ENCODE assay signal across 8 cellular contexts in the genomic region with DNA sequence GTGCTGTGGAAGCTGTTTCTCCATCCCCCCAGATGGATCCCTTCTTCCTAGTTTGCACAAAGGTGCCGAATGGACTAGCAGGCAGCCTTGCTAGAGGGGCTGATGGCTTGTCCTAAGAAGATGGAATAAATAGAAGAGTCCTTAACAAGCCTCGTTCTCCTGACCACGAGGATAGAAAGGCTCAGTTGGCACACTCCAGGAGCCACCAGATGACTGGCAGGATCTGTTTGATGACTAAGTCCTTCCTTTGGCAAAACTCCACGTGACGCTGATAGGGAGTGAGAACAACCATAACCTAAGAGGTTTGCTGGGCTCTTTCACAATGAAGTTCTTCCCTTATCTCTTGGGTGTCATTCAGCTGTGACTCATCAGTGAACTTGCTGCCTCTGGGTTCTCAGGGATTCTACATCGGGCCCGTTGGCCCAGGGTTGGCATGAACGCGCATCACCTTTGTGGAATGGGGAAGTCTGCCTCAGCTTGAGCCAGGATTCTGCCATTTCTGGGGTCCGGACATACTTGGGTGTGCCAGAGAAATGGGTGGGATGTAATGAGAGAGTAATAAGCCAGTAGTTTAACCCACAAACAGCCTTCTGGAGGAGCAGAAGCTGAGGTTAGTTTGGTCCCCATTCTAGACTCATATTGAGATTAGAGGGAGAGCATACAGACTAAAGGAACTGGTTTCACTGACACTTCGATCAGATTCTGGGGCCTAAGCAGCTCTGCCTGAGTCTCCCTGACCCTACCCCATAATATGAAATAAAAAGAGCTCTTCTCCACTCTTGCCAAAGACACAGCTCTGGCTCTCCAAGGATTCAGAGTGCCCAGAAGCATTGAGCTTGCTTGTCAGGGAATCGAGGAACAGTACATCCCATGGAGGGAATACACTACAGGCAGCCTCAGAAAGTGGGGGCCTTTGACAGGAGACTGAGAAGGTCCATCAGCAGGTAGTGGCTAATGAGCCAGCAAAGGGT. TPM values are rescaled to one million over a fixed set of nuclear protein-coding genes. Genes with fewer than 3 reads are reported as not detected.
DNase-seq lines count a peak whose midpoint lies in the region; ATAC-seq and TF ChIP-seq lines count a peak whose summit lies in the region.

No MANE protein-coding gene starts in this region.

- H3K36me3 Mint-ChIP-seq in naive thymus-derived CD4-positive, alpha-beta T cell, result peaks cover 0 to 2% (median 0%) of the 10 kb centered on the region in 5 donors

- peaks cover 0 to 5% (median 0%) of the 10 kb centered on the region in 5 donors for H3K27me3 Mint-ChIP-seq in naive thymus-derived CD4-positive, alpha-beta T cell

- H3K4me1 Mint-ChIP-seq in naive thymus-derived CD4-positive, alpha-beta T cell, result peaks cover 3 to 18% (median 6%) of the 10 kb centered on the region in 7 donors

- peak overlapping the region in 1 of 9 donors; percentile 46 for H3K27ac Mint-ChIP-seq in naive thymus-derived CD4-positive, alpha-beta T cell

- H3K9me3 Mint-ChIP-seq in naive thymus-derived CD4-positive, alpha-beta T cell, result peaks cover 0 to 14% (median 0%) of the 10 kb centered on the region in 11 donors

- no peaks in the 10 kb centered on the region for H3K36me3 ChIP-seq in BE2C
- no peaks in the 10 kb centered on the region for H3K36me3 ChIP-seq in naive thymus-derived CD4-positive, alpha-beta T cell (ENCODE audit: control insufficient read depth in 2 of 3, insufficient read depth in 3 of 3, low read length in 3 of 3)

- no peak overlapping the region for H3K4me3 ChIP-seq in BE2C (ENCODE audit: low read depth, low read length)
- no peak overlapping the region for H3K4me3 ChIP-seq in dorsolateral prefrontal cortex
- H3K4me3 ChIP-seq in naive thymus-derived CD4-positive, alpha-beta T cell (ENCODE audit: low read length), result no peak overlapping the region

- H3K4me3 Mint-ChIP-seq in naive thymus-derived CD4-positive, alpha-beta T cell, result peak overlapping the region in 5 of 10 donors; percentile 29 to 78 (median 54)

- H3K27me3 ChIP-seq in BE2C (peaks cover 6% of the 10 kb centered on the region), dorsolateral prefrontal cortex (no peaks in the 10 kb centered on the region)
- peaks cover 0 to 3% of the 10 kb centered on the region in 2 donors for H3K27me3 ChIP-seq in naive thymus-derived CD4-positive, alpha-beta T cell (ENCODE audit: control insufficient read depth in 2 of 2, insufficient read depth in 2 of 2, low read length in 2 of 2)

- no peak for TF ChIP-seq CTCF in BE2C (IDR thresholded peaks at IDR 0.05; ENCODE audit: low read depth, low read length)
- TF ChIP-seq CTCF in dorsolateral prefrontal cortex (IDR thresholded peaks at IDR 0.05 in 54 of 56, conservative IDR thresholded peaks at IDR 0.05 in 2 of 56; ENCODE audit: low read depth in 1 of 56, partially characterized antibody in 56 of 56), result no peak

- CTCF ChIA-PET in naive thymus-derived CD4-positive, alpha-beta T cell (lab: Charles Lee), result interaction anchor here (0.6 to 0.9 kb wide), 2 partner anchors 11 to 25 kb away, joined by 3 read pairs; no protein-coding TSS in a partner anchor

- intact Hi-C loops in dorsolateral prefrontal cortex (cut with DNase I), result no loop called here
- intact Hi-C loops in naive thymus-derived CD4-positive, alpha-beta T cell (cut with micrococcal nuclease), result no loop called here

- DNase-seq in BE2C (peak; percentile 84), M059J (ENCODE audit: low read depth) (peak; percentile 100), dorsolateral prefrontal cortex (peak in 3 of 10 donors; percentile 23 to 69 (median 57)), NCI-H2081 (lab: John Stamatoyannopoulos, UW) (no peak), NCI-H187 (lab: John Stamatoyannopoulos, UW) (no peak), D341Med (ENCODE audit: low spot score) (no peak)
- no peak for DNase-seq in naive thymus-derived CD4-positive, alpha-beta T cell

- H3K27ac ChIP-seq in dorsolateral prefrontal cortex, result peak overlapping the region in 38 of 59 donors; percentile 2 to 73 (median 31)
- H3K27ac ChIP-seq in naive thymus-derived CD4-positive, alpha-beta T cell (ENCODE audit: low read depth, low read length), result no peak overlapping the region

- POLR2A ChIA-PET in naive thymus-derived CD4-positive, alpha-beta T cell (lab: Charles Lee), result interaction anchor here (1.2 kb wide), 1 partner anchor 28 kb away, joined by 4 read pairs; no protein-coding TSS in a partner anchor

- peaks cover 20% of the 10 kb centered on the region for H3K4me1 ChIP-seq in BE2C
- H3K4me1 ChIP-seq in naive thymus-derived CD4-positive, alpha-beta T cell (ENCODE audit: control insufficient read depth in 2 of 2, insufficient read depth in 2 of 2, low read length in 2 of 2), result peaks cover 0 to 4% of the 10 kb centered on the region in 2 donors

- H3K9me3 ChIP-seq in BE2C, result no peaks in the 10 kb centered on the region
- no peaks in the 10 kb centered on the region for H3K9me3 ChIP-seq in naive thymus-derived CD4-positive, alpha-beta T cell (ENCODE audit: control insufficient read depth in 2 of 3, low read length in 3 of 3)

- peak; percentile 66 for ATAC-seq in naive thymus-derived CD4-positive, alpha-beta T cell
- ATAC-seq in GM18909 (IDR thresholded peaks at IDR 0.05; ENCODE audit: poor library complexity, unreplicated experiment), result no peak

RNA-seq across cellular contexts. Expression of a gene that starts 2.0 kb away (rescaled TPM):
- polyA plus RNA-seq in BE2C (2012; ENCODE audit: insufficient read depth, insufficient read length, low read depth), result 9.4 TPM
- 4.2 and 8.9 TPM in 2 replicates for total RNA-seq in M059J (2014; rRNA removed; shearing (Covaris generic))
- 10 to 100 TPM in 96 of 120 experiments, 1 to 10 TPM in 24; 5.1 to 21.8 (median 12.7) TPM for total RNA-seq in dorsolateral prefrontal cortex
- 1 to 10 TPM in 3 of 5 experiments, under 1 TPM in 2; 0.51 to 7.6 (median 2.7) TPM for total RNA-seq in naive thymus-derived CD4-positive, alpha-beta T cell
- under 1 TPM in 1 of 2 donors, not detected in 1; 0.09 TPM for polyA plus RNA-seq in naive thymus-derived CD4-positive, alpha-beta T cell

Comparison
In these comparisons a context has a peak if more than half of its experiments do, and no peak if none do; other contexts are left out.
1. DNase-seq: peak in BE2C (single experiment) and M059J (single experiment); none in naive thymus-derived CD4-positive, alpha-beta T cell (0 of 9), NCI-H2081 (0 of 2), NCI-H187 (0 of 2) and D341Med (single experiment).